Comparison of ENCODE assay signal across 14 cellular contexts in genomic region chr18:56233595-56233994, GRCh38.
DNase-seq lines count a peak whose midpoint lies in the region; ATAC-seq and TF ChIP-seq lines count a peak whose summit lies in the region.
"Had no signal": no experiment of that assay in that cellular context is flagged by ENCODE, and none has a peak within 500 bp of the region (broad histone marks: within the 10 kb centered on the region; RNA-seq: fewer than 3 reads in every experiment).

No MANE protein-coding gene starts in this region.

- peaks cover 0 to 3% (median 2%) of the 10 kb centered on the region in 3 donors for H3K27me3 Mint-ChIP-seq in CD14-positive monocyte (ENCODE audit: low read depth in 3 of 3)
- H3K27me3 Mint-ChIP-seq: B cell had no signal

- H3K27me3 ChIP-seq in mesenchymal stem cell (ENCODE audit: control insufficient read depth in 1 of 2, insufficient read depth in 1 of 2, low read length in 2 of 2), result no peaks in the 10 kb centered on the region
- H3K27me3 ChIP-seq: right lobe of liver had no signal

- no peak overlapping the region for H3K4ac ChIP-seq in mesenchymal stem cell (ENCODE audit: low read depth in 1 of 2, low read length in 2 of 2)

- ATAC-seq in HG03460 (IDR thresholded peaks at IDR 0.05; ENCODE audit: unreplicated experiment) (no peak), GM19035 (IDR thresholded peaks at IDR 0.05; ENCODE audit: unreplicated experiment) (no peak)
- ATAC-seq: activated CD4-positive, CD25-positive, alpha-beta regulatory T cell treated with anti-CD3 and anti-CD28 coated beads, Interleukin-2, amount 50 U/mL, for 24 hours; Panc1; right lobe of liver had no signal

- H3K9me3 ChIP-seq in mesenchymal stem cell (ENCODE audit: control insufficient read depth, low read length), result peaks cover 22% of the 10 kb centered on the region
- H3K9me3 ChIP-seq: right lobe of liver had no signal

- H3K14ac ChIP-seq in mesenchymal stem cell (ENCODE audit: low read length in 2 of 2), result no peak overlapping the region

- H4K91ac ChIP-seq in mesenchymal stem cell (ENCODE audit: low read length), result no peak overlapping the region

- no peak overlapping the region for H3K23ac ChIP-seq in mesenchymal stem cell (ENCODE audit: low read length in 2 of 2)

- TF ChIP-seq CTCF in AG04449 (IDR thresholded peaks at IDR 0.05; ENCODE audit: insufficient read depth, low read length, missing control alignments) (no peak), CD14-positive monocyte (IDR thresholded peaks at IDR 0.05) (no peak)

- no peak overlapping the region for H3K4me3 ChIP-seq in AG04449 (ENCODE audit: low read depth, low read length)
- no peak overlapping the region for H3K4me3 ChIP-seq in mesenchymal stem cell (ENCODE audit: insufficient read depth in 1 of 2, low read depth in 1 of 2, low read length in 2 of 2)
- H3K4me3 ChIP-seq: lung, right lobe of liver had no signal

- no peak overlapping the region for H2BK15ac ChIP-seq in mesenchymal stem cell (ENCODE audit: low read depth, poor library complexity, severe bottlenecking)

- no peak overlapping the region for H3K18ac ChIP-seq in mesenchymal stem cell (ENCODE audit: low read depth in 1 of 2, low read length in 2 of 2)

- H3K27ac Mint-ChIP-seq in CD14-positive monocyte, result no peak overlapping the region

- no peaks in the 10 kb centered on the region for H3K36me3 ChIP-seq in mesenchymal stem cell (ENCODE audit: control insufficient read depth in 1 of 2, insufficient read depth in 2 of 2, low read depth in 1 of 2, low read length in 2 of 2)
- H3K36me3 ChIP-seq: right lobe of liver had no signal

- no peak overlapping the region for H2AFZ ChIP-seq in mesenchymal stem cell (ENCODE audit: low read depth, low read length)

- H3K79me1 ChIP-seq in mesenchymal stem cell (replicated peaks; ENCODE audit: low read length, poor library complexity, severe bottlenecking), result no peaks in the 10 kb centered on the region

- no peak overlapping the region for H2AK5ac ChIP-seq in mesenchymal stem cell (ENCODE audit: low read length, severe bottlenecking)

- 38% methylated on average over 1 of the region's 2 CpGs for WGBS in mesenchymal stem cell

- H2BK5ac ChIP-seq in mesenchymal stem cell (ENCODE audit: low read depth, low read length, poor library complexity, severe bottlenecking), result no peak overlapping the region

- H4K8ac ChIP-seq in mesenchymal stem cell (ENCODE audit: low read length), result no peak overlapping the region

- peak overlapping the region; percentile 65 for H3K9ac ChIP-seq in mesenchymal stem cell (ENCODE audit: low read length)

- no peak overlapping the region for H2BK12ac ChIP-seq in mesenchymal stem cell (ENCODE audit: low read length in 2 of 2)

- peaks cover 2 to 17% (median 11%) of the 10 kb centered on the region in 7 donors for H3K9me3 Mint-ChIP-seq in CD14-positive monocyte

- no peaks in the 10 kb centered on the region for H3K4me1 ChIP-seq in mesenchymal stem cell (ENCODE audit: control insufficient read depth, insufficient read depth, low read depth, low read length)
- H3K4me1 ChIP-seq: right lobe of liver had no signal

- DNase-seq in AG04449 (ENCODE audit: low read depth, low spot score) (peak; percentile 45), NCI-H226 (peak; percentile 57), dedifferentiated amniotic fluid mesenchymal stem cell (ENCODE audit: extremely low spot score) (peak; percentile 89), mesenchymal stem cell (peak; percentile 28), CD14-positive monocyte (ENCODE audit: low spot score) (no peak), NCI-H2227 treated with DMSO at 0.1 percent for 48 hours (lab: John Stamatoyannopoulos, UW) (no peak)
- DNase-seq: NCI-H187 treated with DMSO at 0.1 percent for 48 hours, right lobe of liver had no signal

- no peak overlapping the region for H3K4me2 ChIP-seq in mesenchymal stem cell (ENCODE audit: low read length, poor library complexity, severe bottlenecking)

- CTCF ChIA-PET in AG04449 (lab: Yijun Ruan, JAX), result interaction anchor here (0.7 kb wide), 1 partner anchor 33 kb away, joined by 3 read pairs; no protein-coding TSS in a partner anchor

- POLR2A ChIA-PET in AG04449 (lab: Yijun Ruan, JAX), result no interaction called here

- intact Hi-C loops in CD14-positive monocyte (cut with micrococcal nuclease), result no loop called here

- no peak overlapping the region for H3K4me3 Mint-ChIP-seq in CD14-positive monocyte
- H3K4me3 Mint-ChIP-seq: B cell had no signal

- no peak overlapping the region for H2BK120ac ChIP-seq in mesenchymal stem cell (ENCODE audit: low read depth, low read length)

- peaks cover 12% of the 10 kb centered on the region for H3K4me1 Mint-ChIP-seq in CD14-positive monocyte

- H3K27ac ChIP-seq in mesenchymal stem cell (ENCODE audit: low read length, poor library complexity, severe bottlenecking), result no peak overlapping the region
- H3K27ac ChIP-seq: right lobe of liver had no signal

- H3K36me3 Mint-ChIP-seq in CD14-positive monocyte, result no peaks in the 10 kb centered on the region

Comparison
In these comparisons a context has a peak if more than half of its experiments do, and no peak if none do; other contexts are left out.
1. DNase-seq: peak in AG04449 (single experiment), NCI-H226 (single experiment), dedifferentiated amniotic fluid mesenchymal stem cell (single experiment) and mesenchymal stem cell (single experiment); none in CD14-positive monocyte (single experiment) and NCI-H2227 treated with DMSO at 0.1 percent for 48 hours (single experiment).